ENCODE assay signal across 18 cellular contexts in genomic region chr4:5137226-5137625, GRCh38.
DNase-seq lines count a peak whose midpoint lies in the region; ATAC-seq, FAIRE-seq and TF ChIP-seq lines count a peak whose summit lies in the region.
"Had no signal": no experiment of that assay in that cellular context is flagged by ENCODE, and none has a peak within 500 bp of the region (broad histone marks: within the 10 kb centered on the region; RNA-seq: fewer than 3 reads in every experiment).

No MANE protein-coding gene starts in this region.

- intact Hi-C loops in stomach (cut with DNase I; ENCODE audit: low total_unique reads), result no loop called here
- intact Hi-C loops in ovary (cut with DNase I), result loop anchor here in 1 of 4 donors (10.0 kb wide), 1 partner anchor 1062 kb away; no protein-coding TSS in a partner anchor
- intact Hi-C loops in Calu3 (cut with micrococcal nuclease; ENCODE audit: unreplicated experiment), result no loop called here

- no peak overlapping the region for H4K91ac ChIP-seq in H1 (replicated peaks; ENCODE audit: insufficient read length, low read length)
- no peak overlapping the region for H4K91ac ChIP-seq in mesenchymal stem cell (ENCODE audit: low read length)

- no peaks in the 10 kb centered on the region for H4K20me1 ChIP-seq in H1 (replicated peaks in 1 of 2; ENCODE audit: control insufficient read depth in 1 of 2, insufficient read depth in 2 of 2, low read length in 2 of 2)

- H3K36me3 Mint-ChIP-seq in Calu3 (ENCODE audit: insufficient read depth, unreplicated experiment), result no peaks in the 10 kb centered on the region
- H3K36me3 Mint-ChIP-seq: CD8-positive, alpha-beta T cell had no signal

- H3K23ac ChIP-seq in H1 (ENCODE audit: insufficient read length) (no peak overlapping the region), mesenchymal stem cell (ENCODE audit: low read length in 2 of 2) (no peak overlapping the region)

- H3K4me3 Mint-ChIP-seq in Calu3 (ENCODE audit: low read depth, unreplicated experiment), result no peak overlapping the region
- H3K4me3 Mint-ChIP-seq: B cell; CD8-positive, alpha-beta T cell had no signal

- no peak overlapping the region for H3K27ac Mint-ChIP-seq in Calu3 (ENCODE audit: unreplicated experiment)
- H3K27ac Mint-ChIP-seq: B cell; CD8-positive, alpha-beta T cell had no signal

- H2BK12ac ChIP-seq in H1 (ENCODE audit: low read depth, low read length), result no peak overlapping the region
- H2BK12ac ChIP-seq in mesenchymal stem cell (ENCODE audit: low read length in 2 of 2), result no peak overlapping the region

- no peaks in the 10 kb centered on the region for H3K23me2 ChIP-seq in H1 (ENCODE audit: low read depth, low read length)

- POLR2A ChIA-PET in A549 (lab: Yijun Ruan, JAX), result interaction anchor here (1.0 kb wide), 2 partner anchors 86 to 229 kb away, joined by 3 read pairs; partner anchors contain the start of gene STK32B
- POLR2A ChIA-PET in H1 (lab: Charles Lee; ENCODE audit: partially characterized antibody), result no interaction called here

- no peaks in the 10 kb centered on the region for H3K4me1 Mint-ChIP-seq in Calu3 (ENCODE audit: low read depth, unreplicated experiment)
- H3K4me1 Mint-ChIP-seq: B cell had no signal

- ATAC-seq in A549 (0 out of 6 replicates have a peak, but pooled peaks of 1 of the 2 experiments have one; percentile 13), HG03135 (IDR thresholded peaks at IDR 0.05; ENCODE audit: unreplicated experiment) (no peak)
- ATAC-seq: CD8-positive, alpha-beta T cell; HepG2 had no signal

- H3K36me3 ChIP-seq in H1 (ENCODE audit: control insufficient read depth in 2 of 4, insufficient read depth in 4 of 4, low read length in 3 of 4) (no peaks in the 10 kb centered on the region), mesenchymal stem cell (ENCODE audit: control insufficient read depth in 1 of 2, insufficient read depth in 2 of 2, low read depth in 1 of 2, low read length in 2 of 2) (no peaks in the 10 kb centered on the region), stomach (no peaks in the 10 kb centered on the region), ovary (no peaks in the 10 kb centered on the region)
- H3K36me3 ChIP-seq: BLaER1 treated with 17β-estradiol and CSF1 and Interleukin-3, amounts not matched to agents 10 nM and 100 nM had no signal

- WGBS in A549 (ENCODE audit: missing lambda C conversion rate), result 86% methylated on average over 2 of the region's 2 CpGs
- 96% methylated on average over 2 of the region's 2 CpGs; no CpG with 5 or more reads in 1 of the 2 experiments for WGBS in H1 (ENCODE audit: extremely low coverage in 1 of 2, insufficient coverage in 1 of 2, insufficient read length in 1 of 2, insufficient replicate concordance in 2 of 2, low coverage in 1 of 2, low lambda C conversion rate in 2 of 2, missing lambda C conversion rate in 1 of 2), 2 experiments
- WGBS in mesenchymal stem cell, result 100% methylated on average over 2 of the region's 2 CpGs
- WGBS in stomach, 5 donors, result 73 to 83% (median 78%) methylated on average over 2 of the region's 2 CpGs
- 83 to 86% (median 83%) methylated on average over 2 of the region's 2 CpGs for WGBS in ovary, 3 donors

- H2BK120ac ChIP-seq in H1 (replicated peaks; ENCODE audit: low read depth, low read length) (no peak overlapping the region), mesenchymal stem cell (ENCODE audit: low read depth, low read length) (no peak overlapping the region)

- H2BK20ac ChIP-seq in H1 (ENCODE audit: low read length), result no peak overlapping the region

- H2BK5ac ChIP-seq in H1 (ENCODE audit: low read depth, low read length) (no peak overlapping the region), mesenchymal stem cell (ENCODE audit: low read depth, low read length, poor library complexity, severe bottlenecking) (no peak overlapping the region)

- H3K18ac ChIP-seq in H1 (ENCODE audit: extremely low read depth, low read length), result no peak overlapping the region
- H3K18ac ChIP-seq in mesenchymal stem cell (ENCODE audit: low read depth in 1 of 2, low read length in 2 of 2), result no peak overlapping the region

- no peak for FAIRE-seq in A549 (lab: Jason Lieb, UNC)
- FAIRE-seq in H1 (lab: Jason Lieb, UNC), result no peak
- FAIRE-seq: D721Med, G401.6, GM12891, GM19239, H54, HepG2 had no signal

- H3K4me3 ChIP-seq in A549 (no peak overlapping the region), H1 (ENCODE audit: extremely low read depth in 1 of 4, insufficient read depth in 2 of 4, low read depth in 3 of 4, low read length in 4 of 4) (no peak overlapping the region), mesenchymal stem cell (ENCODE audit: insufficient read depth in 1 of 2, low read depth in 1 of 2, low read length in 2 of 2) (no peak overlapping the region), stomach (no peak overlapping the region), ovary (no peak overlapping the region)
- H3K4me3 ChIP-seq: BLaER1 treated with 17β-estradiol and CSF1 and Interleukin-3, amounts not matched to agents 10 nM and 100 nM had no signal

- DNase-seq in A549 (ENCODE audit: low read depth in 1 of 2, low spot score in 1 of 2) (no peak), H1 (ENCODE audit: low read depth in 1 of 2, low spot score in 2 of 2) (no peak), mesenchymal stem cell (no peak), stomach (no peak), ovary (no peak), Calu3 (no peak)
- DNase-seq: 8988T; CD8-positive, alpha-beta T cell; HCEC 1CT had no signal

- H3K27me3 ChIP-seq in H1 (replicated peaks in 1 of 4; ENCODE audit: control insufficient read depth in 3 of 4, extremely low read depth in 1 of 4, insufficient read depth in 3 of 4, low read length in 3 of 4), result no peaks in the 10 kb centered on the region
- H3K27me3 ChIP-seq in mesenchymal stem cell (ENCODE audit: control insufficient read depth in 1 of 2, insufficient read depth in 1 of 2, low read length in 2 of 2), result no peaks in the 10 kb centered on the region
- no peaks in the 10 kb centered on the region for H3K27me3 ChIP-seq in stomach
- no peaks in the 10 kb centered on the region for H3K27me3 ChIP-seq in ovary
- H3K27me3 ChIP-seq: BLaER1 treated with 17β-estradiol and CSF1 and Interleukin-3, amounts not matched to agents 10 nM and 100 nM had no signal

- H3K14ac ChIP-seq in H1 (ENCODE audit: insufficient read length) (no peak overlapping the region), mesenchymal stem cell (ENCODE audit: low read length in 2 of 2) (no peak overlapping the region)

- no peak overlapping the region for H4K5ac ChIP-seq in H1 (ENCODE audit: insufficient read length, low read depth, low read length)

- no peaks in the 10 kb centered on the region for H3K79me1 ChIP-seq in H1 (ENCODE audit: low read depth, low read length)
- H3K79me1 ChIP-seq in mesenchymal stem cell (replicated peaks; ENCODE audit: low read length, poor library complexity, severe bottlenecking), result peaks cover 15% of the 10 kb centered on the region

- TF ChIP-seq RAD21 in A549 (conservative IDR thresholded peaks at IDR 0.05 in 1 of 2, IDR thresholded peaks at IDR 0.05 in 1 of 2), result no peak
- no peak for TF ChIP-seq RAD21 in H1 (IDR thresholded peaks at IDR 0.05 in 1 of 2, conservative IDR thresholded peaks at IDR 0.05 in 1 of 2; ENCODE audit: low read depth in 2 of 2, low read length in 2 of 2)

- H4K8ac ChIP-seq in H1 (ENCODE audit: extremely low read depth, insufficient read depth, low read length) (no peak overlapping the region), mesenchymal stem cell (ENCODE audit: low read length) (no peak overlapping the region)

- no peak overlapping the region for H2AFZ ChIP-seq in H1 (ENCODE audit: low read length)
- H2AFZ ChIP-seq in mesenchymal stem cell (ENCODE audit: low read depth, low read length), result no peak overlapping the region

- no peak overlapping the region for H3K56ac ChIP-seq in H1 (replicated peaks; ENCODE audit: insufficient read length, low read depth, low read length)

- peaks cover 13% of the 10 kb centered on the region for H3K9me3 Mint-ChIP-seq in Calu3 (ENCODE audit: low read depth, unreplicated experiment)
- H3K9me3 Mint-ChIP-seq: CD8-positive, alpha-beta T cell had no signal

- H3K9me3 ChIP-seq in A549 (no peaks in the 10 kb centered on the region), H1 (ENCODE audit: insufficient read depth in 2 of 2, low read depth in 1 of 2, low read length in 1 of 2) (no peaks in the 10 kb centered on the region), mesenchymal stem cell (ENCODE audit: control insufficient read depth, low read length) (no peaks in the 10 kb centered on the region), stomach (no peaks in the 10 kb centered on the region), ovary (no peaks in the 10 kb centered on the region)
- H3K9me3 ChIP-seq: BLaER1 treated with 17β-estradiol and CSF1 and Interleukin-3, amounts not matched to agents 10 nM and 100 nM had no signal

- H2BK15ac ChIP-seq in H1 (ENCODE audit: low read length) (0 out of 2 replicates have a peak overlapping the region, but pooled peaks have one; percentile 63), mesenchymal stem cell (ENCODE audit: low read depth, poor library complexity, severe bottlenecking) (no peak overlapping the region)

- H3K4ac ChIP-seq in H1 (replicated peaks; ENCODE audit: insufficient read length, low read depth, low read length) (no peak overlapping the region), mesenchymal stem cell (ENCODE audit: low read depth in 1 of 2, low read length in 2 of 2) (no peak overlapping the region)

- BruUV-seq in Calu3 (replicated peaks; lab: Mats Ljungman, UMichigan), result no TSS peak

- TF ChIP-seq EP300 in A549 (IDR thresholded peaks at IDR 0.05) (no peak), H1 (IDR thresholded peaks at IDR 0.05; ENCODE audit: borderline replicate concordance in 1 of 2, low read depth in 2 of 2, low read length in 2 of 2) (no peak), stomach (IDR thresholded peaks at IDR 0.05) (no peak), ovary (IDR thresholded peaks at IDR 0.05) (no peak)

- H3K27ac ChIP-seq in A549 (peak overlapping the region; percentile 44; a peak in 4 of 6 replicates), H1 (ENCODE audit: low read depth, low read length) (no peak overlapping the region), mesenchymal stem cell (ENCODE audit: low read length, poor library complexity, severe bottlenecking) (no peak overlapping the region), stomach (peak overlapping the region in 3 of 5 donors; percentile 52 to 79 (median 56)), ovary (no peak overlapping the region)
- H3K27ac ChIP-seq: BLaER1 treated with 17β-estradiol and CSF1 and Interleukin-3, amounts not matched to agents 10 nM and 100 nM had no signal

- no peaks in the 10 kb centered on the region for H3K27me3 Mint-ChIP-seq in Calu3 (ENCODE audit: unreplicated experiment)
- H3K27me3 Mint-ChIP-seq: B cell had no signal

- H3K4me2 ChIP-seq in A549, result peak overlapping the region; percentile 77
- no peak overlapping the region for H3K4me2 ChIP-seq in H1 (ENCODE audit: insufficient read depth in 1 of 2, low read depth in 2 of 2, low read length in 2 of 2)
- no peak overlapping the region for H3K4me2 ChIP-seq in mesenchymal stem cell (ENCODE audit: low read length, poor library complexity, severe bottlenecking)
- H3K4me2 ChIP-seq: BLaER1 treated with 17β-estradiol and CSF1 and Interleukin-3, amounts not matched to agents 10 nM and 100 nM had no signal

- CTCF ChIA-PET in A549 (lab: Yijun Ruan, JAX), result interaction anchor here (1.1 kb wide), 1 partner anchor 12 kb away, joined by 5 read pairs; no protein-coding TSS in a partner anchor
- CTCF ChIA-PET in H1 (lab: Charles Lee; ENCODE audit: partially characterized antibody), result interaction anchor here (0.5 to 2.3 kb wide), 4 partner anchors 11 to 586 kb away, joined by 4 to 12 read pairs (median 4); no protein-coding TSS in a partner anchor
- CTCF ChIA-PET in Calu3 (lab: Charles Lee), result no interaction called here

- no peak overlapping the region for H2AK5ac ChIP-seq in H1 (ENCODE audit: low read depth, low read length)
- peak overlapping the region; percentile 33 for H2AK5ac ChIP-seq in mesenchymal stem cell (ENCODE audit: low read length, severe bottlenecking)

- no peak overlapping the region for H3K9ac ChIP-seq in H1 (replicated peaks in 1 of 4; ENCODE audit: extremely low read depth in 1 of 4, low read depth in 3 of 4, low read length in 3 of 4)
- H3K9ac ChIP-seq in mesenchymal stem cell (ENCODE audit: low read length), result no peak overlapping the region
- H3K9ac ChIP-seq: BLaER1 treated with 17β-estradiol and CSF1 and Interleukin-3, amounts not matched to agents 10 nM and 100 nM had no signal

- no peak for TF ChIP-seq CTCF in A549 (IDR thresholded peaks at IDR 0.05)
- no peak for TF ChIP-seq CTCF in H1 (IDR thresholded peaks at IDR 0.05; ENCODE audit: control extremely low read depth in 1 of 3, insufficient read depth in 1 of 3, low read depth in 1 of 3, low read length in 3 of 3)
- TF ChIP-seq CTCF in stomach (IDR thresholded peaks at IDR 0.05), result no peak
- TF ChIP-seq CTCF in ovary (IDR thresholded peaks at IDR 0.05), result no peak
- TF ChIP-seq CTCF in Calu3 (IDR thresholded peaks at IDR 0.05; ENCODE audit: unreplicated experiment), result no peak

- peaks cover 40% of the 10 kb centered on the region for H3K4me1 ChIP-seq in A549
- H3K4me1 ChIP-seq in H1 (replicated peaks in 1 of 4; ENCODE audit: control insufficient read depth in 3 of 4, insufficient read depth in 4 of 4, low read length in 3 of 4), result peaks cover 0 to 15% (median 7%) of the 10 kb centered on the region in 4 experiments; a peak in 4 of 7 replicates
- H3K4me1 ChIP-seq in mesenchymal stem cell (ENCODE audit: control insufficient read depth, insufficient read depth, low read depth, low read length), result peaks cover 17% of the 10 kb centered on the region
- H3K4me1 ChIP-seq in stomach, result peaks cover 3 to 21% (median 14%) of the 10 kb centered on the region in 4 donors
- H3K4me1 ChIP-seq in ovary (ENCODE audit: insufficient read depth), result no peaks in the 10 kb centered on the region

- H3K79me2 ChIP-seq in H1 (ENCODE audit: control insufficient read depth in 1 of 2, insufficient read depth in 2 of 2, low read length in 2 of 2), result no peaks in the 10 kb centered on the region

- TF ChIP-seq POLR2A in A549 (IDR thresholded peaks at IDR 0.05; ENCODE audit: low read length), result no peak
- no peak for TF ChIP-seq POLR2A in H1 (IDR thresholded peaks at IDR 0.05; ENCODE audit: control extremely low read depth in 1 of 2, low read depth in 2 of 2, low read length in 2 of 2)
- TF ChIP-seq POLR2A in stomach (IDR thresholded peaks at IDR 0.05), result no peak
- no peak for TF ChIP-seq POLR2A in ovary (IDR thresholded peaks at IDR 0.05)

Comparison
In these comparisons a context has a peak if more than half of its experiments do, and no peak if none do; other contexts are left out.
1. H3K27ac ChIP-seq: peak in A549 (2 of 2) and stomach (3 of 5); none in H1 (single experiment), mesenchymal stem cell (single experiment) and ovary (0 of 2).